ENCODE assay signal across 8 cellular contexts in genomic region chr12:31238764-31239387, GRCh38.
DNase-seq lines count a peak whose midpoint lies in the region; ATAC-seq and TF ChIP-seq lines count a peak whose summit lies in the region.

No MANE protein-coding gene starts in this region.

- no peaks in the 10 kb centered on the region for H3K27me3 ChIP-seq in endodermal cell (ENCODE audit: control insufficient read depth, insufficient read depth, low read length, poor library complexity, severe bottlenecking)

- H3K9me3 Mint-ChIP-seq in endodermal cell: no peaks in the 10 kb centered on the region

- peaks cover 36% of the 10 kb centered on the region for H3K4me1 Mint-ChIP-seq in endodermal cell

- no peaks in the 10 kb centered on the region for H3K36me3 Mint-ChIP-seq in endodermal cell (ENCODE audit: low read depth)

- no peak overlapping the region for H3K27ac ChIP-seq in endodermal cell (ENCODE audit: low read depth, low read length)

- DNase-seq in CD1c-positive myeloid dendritic cell (ENCODE audit: extremely low spot score) (peak; percentile 69), GM19238 (ENCODE audit: insufficient read length, low spot score) (peak; percentile 50), NCI-H69 (lab: John Stamatoyannopoulos, UW) (peak; percentile 100), endodermal cell (peak; percentile 95), mucosa of descending colon (peak in 2 of 3 donors; percentile 53 to 86)
- DNase-seq in activated CD4-positive, alpha-beta T cell treated with anti-CD3 and anti-CD28 coated beads, Interleukin-2, amount 50 U/mL, for 4 hours: peak; percentile 47 to 50
- DNase-seq in stimulated activated CD8-positive, alpha-beta memory T cell treated with anti-CD3 and anti-CD28 coated beads, Interleukin-7, amount 100 ng/mL, for 1 hour (ENCODE audit: low read depth in 2 of 2): peak; percentile 20

- H3K9me3 ChIP-seq in endodermal cell (ENCODE audit: control insufficient read depth, low read length) (no peaks in the 10 kb centered on the region), mucosa of descending colon (no peaks in the 10 kb centered on the region)

- intact Hi-C loops in mucosa of descending colon (cut with DNase I, micrococcal nuclease): loop anchor here in 1 of 2 donors (10.0 kb wide), 1 partner anchor 394 kb away; no protein-coding TSS in a partner anchor

- ATAC-seq in HG03354 (IDR thresholded peaks at IDR 0.05; ENCODE audit: poor library complexity, severe bottlenecking, unreplicated experiment): peak; percentile 96
- ATAC-seq in mucosa of descending colon: peak; percentile 58

- no peak overlapping the region for H3K4me3 Mint-ChIP-seq in endodermal cell

- H3K4me3 ChIP-seq in endodermal cell (ENCODE audit: low read length): no peak overlapping the region
- no peak overlapping the region for H3K4me3 ChIP-seq in mucosa of descending colon

- H3K27ac Mint-ChIP-seq in endodermal cell: no peak overlapping the region

- no peak overlapping the region for H3K9ac ChIP-seq in endodermal cell (ENCODE audit: extremely low read depth, low read length, poor library complexity, severe bottlenecking)

- H3K36me3 ChIP-seq in endodermal cell (ENCODE audit: control insufficient read depth, insufficient read depth, low read length) (no peaks in the 10 kb centered on the region), mucosa of descending colon (ENCODE audit: low read depth) (no peaks in the 10 kb centered on the region)

- TF ChIP-seq CTCF in endodermal cell (conservative IDR thresholded peaks at IDR 0.05) (peak; percentile 99), mucosa of descending colon (IDR thresholded peaks at IDR 0.05) (peak; percentile 44)

- 36 to 39% methylated on average over 9 to 11 of the region's 11 CpGs for WGBS in endodermal cell (ENCODE audit: insufficient coverage in 1 of 2, insufficient read length in 1 of 2), 2 experiments

- peaks cover 32% of the 10 kb centered on the region for H3K27me3 Mint-ChIP-seq in endodermal cell (ENCODE audit: insufficient read depth)

- H3K4me1 ChIP-seq in endodermal cell (ENCODE audit: control insufficient read depth, insufficient read depth, low read length) (no peaks in the 10 kb centered on the region), mucosa of descending colon (ENCODE audit: low read depth) (no peaks in the 10 kb centered on the region)

Comparison
In these comparisons a context has a peak if more than half of its experiments do, and no peak if none do; other contexts are left out.
1. DNase-seq: peak in every context shown above with its lines; median percentile 100 in NCI-H69; 95 in endodermal cell; 70 in mucosa of descending colon; 69 in CD1c-positive myeloid dendritic cell; 50 in GM19238; 48 in activated CD4-positive, alpha-beta T cell treated with anti-CD3 and anti-CD28 coated beads, Interleukin-2, amount 50 U/mL, for 4 hours; 20 in stimulated activated CD8-positive, alpha-beta memory T cell treated with anti-CD3 and anti-CD28 coated beads, Interleukin-7, amount 100 ng/mL, for 1 hour.